In genomic region chr2:177537241-177537640, GRCh38 we compare ENCODE assay signal across 14 cellular contexts.
DNase-seq lines count a peak whose midpoint lies in the region; ATAC-seq, FAIRE-seq and TF ChIP-seq lines count a peak whose summit lies in the region.
"Had no signal": no experiment of that assay in that cellular context is flagged by ENCODE, and none has a peak within 500 bp of the region (broad histone marks: within the 10 kb centered on the region; RNA-seq: fewer than 3 reads in every experiment).

No MANE protein-coding gene starts in this region.

- no peaks in the 10 kb centered on the region for H3K27me3 Mint-ChIP-seq in GM23338 (ENCODE audit: insufficient read depth, low read depth, poor library complexity)
- H3K27me3 Mint-ChIP-seq: CD4-positive, alpha-beta T cell had no signal

- H3K4me1 Mint-ChIP-seq in GM23338 = peaks cover 32% of the 10 kb centered on the region

- no peaks in the 10 kb centered on the region for H3K79me2 ChIP-seq in GM23338 (replicated peaks; ENCODE audit: insufficient read depth)

- intact Hi-C loops in pancreas (cut with DNase I) = no loop called here

- no peaks in the 10 kb centered on the region for H3K9me2 ChIP-seq in GM23338 (ENCODE audit: insufficient read depth)

- TF ChIP-seq CTCF in GM23338 (conservative IDR thresholded peaks at IDR 0.05; ENCODE audit: low read depth in 2 of 2) (no peak), pancreas (IDR thresholded peaks at IDR 0.05) (no peak)

- H3K27me3 ChIP-seq in GM23338 (ENCODE audit: insufficient read depth) = no peaks in the 10 kb centered on the region
- no peaks in the 10 kb centered on the region for H3K27me3 ChIP-seq in pancreas

- DNase-seq in GM23338 (ENCODE audit: low spot score) = no peak
- DNase-seq in pancreas = no peak
- no peak for DNase-seq in NCI-H2196 treated with DMSO at 0.1 percent for 48 hours (lab: John Stamatoyannopoulos, UW; ENCODE audit: unreplicated experiment)
- no peak for DNase-seq in H54 (ENCODE audit: insufficient read length, low spot score)
- DNase-seq in effector CD4-positive, alpha-beta T cell = no peak
- DNase-seq: ACHN; Caco-2; CD4-positive, alpha-beta T cell; HCEC 1CT had no signal

- ATAC-seq in GM23338 = no peak
- ATAC-seq in pancreas = no peak

- H3K36me3 ChIP-seq in GM23338 (ENCODE audit: insufficient read depth) (no peaks in the 10 kb centered on the region), pancreas (peaks cover 0 to 5% (median 0%) of the 10 kb centered on the region in 3 donors)

- H3F3A ChIP-seq in GM23338 (replicated peaks; ENCODE audit: low read depth) = no peaks in the 10 kb centered on the region

- 0 out of 2 replicates have a peak overlapping the region, but pooled peaks have one; percentile 83 for H3K27ac Mint-ChIP-seq in GM23338
- H3K27ac Mint-ChIP-seq: CD4-positive, alpha-beta T cell had no signal

- H3K4me3 ChIP-seq in GM23338 (no peak overlapping the region), pancreas (no peak overlapping the region)

- 87 to 96% methylated on average over 2 of the region's 2 CpGs for WGBS in pancreas, 2 donors

- no peaks in the 10 kb centered on the region for H3K9me3 Mint-ChIP-seq in GM23338
- H3K9me3 Mint-ChIP-seq: CD4-positive, alpha-beta T cell had no signal

- no peak overlapping the region for H2AFZ ChIP-seq in GM23338

- H3K9me3 ChIP-seq in pancreas = no peaks in the 10 kb centered on the region
- H3K9me3 ChIP-seq: Caco-2 had no signal

- H3K4me1 ChIP-seq in GM23338 (ENCODE audit: insufficient read depth) = peaks cover 35% of the 10 kb centered on the region
- no peaks in the 10 kb centered on the region for H3K4me1 ChIP-seq in pancreas

- H3K4me3 Mint-ChIP-seq in GM23338 = no peak overlapping the region
- H3K4me3 Mint-ChIP-seq: CD4-positive, alpha-beta T cell had no signal

- TF ChIP-seq POLR2A in H54 (IDR thresholded peaks at IDR 0.05; ENCODE audit: low read depth, low read length) = no peak

- H3K27ac ChIP-seq in GM23338 (ENCODE audit: low read depth) (no peak overlapping the region), pancreas (no peak overlapping the region)
- H3K27ac ChIP-seq: C4-2B, HL-60 had no signal

- H3K36me3 Mint-ChIP-seq in GM23338 (ENCODE audit: low read depth) = no peaks in the 10 kb centered on the region

- peak; percentile 83 for FAIRE-seq in TTC549 (lab: Jason Lieb, UNC)
- peak; percentile 17 for FAIRE-seq in islet of Langerhans (lab: Jason Lieb, UNC)
- peak; percentile 64 for FAIRE-seq in pancreas (lab: Jason Lieb, UNC)
- no peak for FAIRE-seq in H54 (lab: Jason Lieb, UNC)
- FAIRE-seq: D721Med had no signal

- H3K4me2 ChIP-seq in GM23338 = 0 out of 2 replicates have a peak overlapping the region, but pooled peaks have one; percentile 1

- H4K20me1 ChIP-seq in GM23338 (replicated peaks; ENCODE audit: insufficient read depth) = no peaks in the 10 kb centered on the region

TF ChIP-seq in GM23338, 12 proteins besides CTCF, POLR2A, EP300 and RAD21 (continues in another document):
- TF ChIP-seq ZNF331 (CRISPR knock-in tag; IDR thresholded peaks at IDR 0.05; ENCODE audit: low read depth) = no peak
- no peak for TF ChIP-seq ZNF114 (CRISPR knock-in tag; IDR thresholded peaks at IDR 0.05)
- TF ChIP-seq ZNF462 (CRISPR knock-in tag; IDR thresholded peaks at IDR 0.05) = no peak
- no peak for TF ChIP-seq STAT1 (IDR thresholded peaks at IDR 0.05; ENCODE audit: unreplicated experiment)
- TF ChIP-seq ETS1 (IDR thresholded peaks at IDR 0.05) = no peak
- TF ChIP-seq CREB1 (CRISPR knock-in tag; IDR thresholded peaks at IDR 0.05; ENCODE audit: low read depth) = no peak
- no peak for TF ChIP-seq JUNB (IDR thresholded peaks at IDR 0.05; ENCODE audit: unreplicated experiment)
- no peak for TF ChIP-seq POLR2AphosphoS5 (IDR thresholded peaks at IDR 0.05; ENCODE audit: low read depth)
- no peak for TF ChIP-seq EZH2phosphoT487 (IDR thresholded peaks at IDR 0.05; ENCODE audit: unreplicated experiment)
- TF ChIP-seq EZH2 (IDR thresholded peaks at IDR 0.05; ENCODE audit: low read depth, unreplicated experiment) = no peak
